In the genomic region with DNA sequence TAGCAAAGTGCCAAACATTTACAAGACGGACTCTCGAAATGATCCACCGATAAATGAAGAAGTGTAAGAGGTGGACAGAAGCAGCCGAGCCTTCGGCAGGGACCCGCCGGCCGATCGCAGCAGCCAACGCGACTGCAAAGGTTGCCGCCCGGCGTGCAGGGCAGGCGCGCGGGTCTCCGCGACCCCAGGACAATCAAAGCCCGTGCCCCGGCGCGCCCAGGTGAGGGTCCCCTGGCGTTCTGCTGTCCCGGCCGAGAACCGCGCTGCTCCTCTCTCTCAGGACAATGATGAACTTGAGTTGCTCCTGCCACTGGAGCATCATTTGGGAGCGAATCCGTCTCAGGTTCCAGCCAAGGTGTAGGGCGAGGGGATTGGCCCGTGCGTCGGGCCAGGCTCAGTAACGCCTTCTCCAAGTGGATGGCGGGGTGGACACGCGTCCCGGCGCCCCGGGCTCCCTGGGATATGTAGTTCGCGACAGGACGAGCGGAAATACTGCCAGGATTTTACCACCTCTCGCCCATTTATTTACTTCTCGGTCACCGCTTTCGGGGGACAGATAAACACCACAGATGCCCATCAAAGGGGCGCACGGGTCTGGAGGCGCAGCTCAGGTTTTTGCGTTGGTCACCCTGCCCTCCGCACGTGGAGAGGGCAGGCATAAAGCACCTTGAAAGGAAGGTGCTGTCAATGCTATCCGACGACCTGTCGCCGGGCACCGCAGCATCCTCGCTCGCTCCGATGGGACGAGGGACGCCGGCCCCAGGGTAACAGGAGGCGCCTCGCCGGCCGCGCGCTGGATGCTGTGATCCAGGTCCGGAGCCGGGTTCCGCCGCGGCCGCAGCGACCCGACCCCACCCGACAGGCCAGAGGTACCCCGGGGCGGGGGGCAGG, we compare ENCODE assay signal across 8 cellular contexts. TPM values are rescaled to one million over a fixed set of nuclear protein-coding genes. Genes with fewer than 3 reads are reported as not detected.
DNase-seq lines count a peak whose midpoint lies in the region; ATAC-seq, FAIRE-seq and TF ChIP-seq lines count a peak whose summit lies in the region.

A gene with protein sequence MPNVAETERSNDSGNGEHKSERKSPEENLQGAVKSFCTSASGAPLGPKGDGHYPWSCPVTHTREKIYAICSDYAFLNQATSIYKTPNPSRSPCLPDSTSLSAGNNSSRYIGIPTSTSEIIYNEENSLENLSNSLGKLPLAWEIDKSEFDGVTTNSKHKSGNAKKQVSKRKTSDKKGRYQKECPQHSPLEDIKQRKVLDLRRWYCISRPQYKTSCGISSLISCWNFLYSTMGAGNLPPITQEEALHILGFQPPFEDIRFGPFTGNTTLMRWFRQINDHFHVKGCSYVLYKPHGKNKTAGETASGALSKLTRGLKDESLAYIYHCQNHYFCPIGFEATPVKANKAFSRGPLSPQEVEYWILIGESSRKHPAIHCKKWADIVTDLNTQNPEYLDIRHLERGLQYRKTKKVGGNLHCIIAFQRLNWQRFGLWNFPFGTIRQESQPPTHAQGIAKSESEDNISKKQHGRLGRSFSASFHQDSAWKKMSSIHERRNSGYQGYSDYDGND (plus strand): TSS at position 467 of the 891 bp plus-strand sequence. CDS start 8,149 bp downstream, outside the sequence.
A gene (minus strand): TSS at position 324 of the 891 bp plus-strand sequence. CDS start 306 bp downstream, at position 18.

- H3K36me3 Mint-ChIP-seq in brain = peaks cover 25% of the 10 kb centered on the region

- peaks cover 0 to 2% (median 0%) of the 10 kb centered on the region in 5 experiments for H3K9me3 Mint-ChIP-seq in brain

- H3K4me1 Mint-ChIP-seq in brain = peaks cover 39% of the 10 kb centered on the region

- FAIRE-seq in TTC549 (lab: Jason Lieb, UNC) = peak; percentile 46

- peak; percentile 20 for DNase-seq in NK-92 treated with Interleukin-12 subunit alpha and Interleukin-12 subunit beta, amount 100 ng/mL, for 24 hours (lab: John Stamatoyannopoulos, UW)
- DNase-seq in NK-92 (lab: John Stamatoyannopoulos, UW; ENCODE audit: unreplicated experiment) (no peak), NCI-H2081 treated with DMSO at 0.1 percent for 48 hours (lab: John Stamatoyannopoulos, UW) (peak; percentile 66), iPS DF 19.7 (ENCODE audit: low read depth, low spot score) (peak; percentile 87), retinal pigment epithelial cell (ENCODE audit: low read depth) (peak; percentile 83)

- peak within 1 kb of the TSS; percentile 75 for H3K4me3 ChIP-seq in retinal pigment epithelial cell (ENCODE audit: low read length)

- no peak for TF ChIP-seq CTCF in brain (conservative IDR thresholded peaks at IDR 0.05)
- no peak for TF ChIP-seq CTCF in retinal pigment epithelial cell (conservative IDR thresholded peaks at IDR 0.05; ENCODE audit: low read depth, low read length)

- peak within 1 kb of the TSS; percentile 95 to 99 (median 97) for H3K27ac Mint-ChIP-seq in brain

- ATAC-seq in HG03025 (IDR thresholded peaks at IDR 0.05; ENCODE audit: low FRiP score, unreplicated experiment) = peak; percentile 79

- H3K4me3 Mint-ChIP-seq in brain = peak within 1 kb of the TSS; percentile 90 to 99 (median 98)

- H3K27me3 Mint-ChIP-seq in brain = peaks cover 4% of the 10 kb centered on the region

RNA-seq across cellular contexts. Expression of the first gene that starts in this region (rescaled TPM):
- polyA plus RNA-seq in brain (ENCODE audit: insufficient read depth, low read depth, low replicate concordance) = 3.3 TPM

RNA-seq across cellular contexts. Expression of the second gene that starts in this region (rescaled TPM):
- 7.4 TPM for polyA plus RNA-seq in brain (ENCODE audit: insufficient read depth, low read depth, low replicate concordance)
